In genomic region chr2:220856486-220856885, GRCh38 we compare ENCODE assay signal across 26 cellular contexts.
DNase-seq lines count a peak whose midpoint lies in the region; ATAC-seq, FAIRE-seq and TF ChIP-seq lines count a peak whose summit lies in the region.
"Had no signal": no experiment of that assay in that cellular context is flagged by ENCODE, and none has a peak within 500 bp of the region (broad histone marks: within the 10 kb centered on the region; RNA-seq: fewer than 3 reads in every experiment).

No MANE protein-coding gene starts in this region.

- no peaks in the 10 kb centered on the region for H4K20me1 ChIP-seq in astrocyte (ENCODE audit: insufficient read depth, low read length)
- no peaks in the 10 kb centered on the region for H4K20me1 ChIP-seq in keratinocyte (ENCODE audit: control insufficient read depth, extremely low read depth, insufficient read depth, low read length)
- H4K20me1 ChIP-seq: BLaER1 treated with 17β-estradiol and CSF1 and Interleukin-3, amounts not matched to agents 10 nM and 100 nM had no signal

- DNase-seq in cardiac muscle cell (ENCODE audit: low read depth in 1 of 2, low spot score in 1 of 2) (peak in 1 of 2 donors; percentile 7), Right ventricle myocardium inferior (ENCODE audit: missing footprints) (no peak), astrocyte (ENCODE audit: low read depth) (no peak), epithelial cell of esophagus (ENCODE audit: low read depth) (peak; percentile 55), keratinocyte (ENCODE audit: low read depth, low spot score) (no peak), adrenal gland (no peak)
- DNase-seq: 8988T; ACHN; AML-193; BE2C; CD4-positive, alpha-beta T cell; CD8-positive, alpha-beta memory T cell; DMS 273 treated with DMSO at 0.1 percent for 48 hours; DMS79; GF-D8; GOT3; H7; HCEC 1CT had no signal

- no peak for TF ChIP-seq POLR2A in adrenal gland (IDR thresholded peaks at IDR 0.05)

- H3K27me3 ChIP-seq in cardiac muscle cell (no peaks in the 10 kb centered on the region), astrocyte (ENCODE audit: insufficient read depth, low read length) (no peaks in the 10 kb centered on the region), keratinocyte (ENCODE audit: control insufficient read depth, extremely low read depth, insufficient read depth, low read length) (no peaks in the 10 kb centered on the region), adrenal gland (no peaks in the 10 kb centered on the region)
- H3K27me3 ChIP-seq: BE2C; BLaER1 treated with 17β-estradiol and CSF1 and Interleukin-3, amounts not matched to agents 10 nM and 100 nM had no signal

- WGBS in adrenal gland, 4 donors = 85 to 91% (median 89%) methylated on average over 2 of the region's 2 CpGs

- FAIRE-seq in astrocyte (lab: Jason Lieb, UNC) (no peak), keratinocyte (lab: Jason Lieb, UNC) (no peak)
- FAIRE-seq: A549, D721Med, GM12891, GM18507 had no signal

- no peaks in the 10 kb centered on the region for H3K9me1 ChIP-seq in keratinocyte (ENCODE audit: control insufficient read depth, extremely low read depth, insufficient read depth, low read length)

- H3K27ac ChIP-seq in cardiac muscle cell (peak overlapping the region; percentile 94), astrocyte (ENCODE audit: low read depth, low read length) (no peak overlapping the region), keratinocyte (ENCODE audit: control insufficient read depth, insufficient read depth, low read length) (no peak overlapping the region), adrenal gland (no peak overlapping the region)
- H3K27ac ChIP-seq: A549; BLaER1 treated with 17β-estradiol and CSF1 and Interleukin-3, amounts not matched to agents 10 nM and 100 nM had no signal

- H3K9me3 Mint-ChIP-seq in astrocyte (ENCODE audit: unreplicated experiment) = no peaks in the 10 kb centered on the region
- H3K9me3 Mint-ChIP-seq: CD4-positive, alpha-beta T cell; CD8-positive, alpha-beta memory T cell had no signal

- H3K36me3 Mint-ChIP-seq in astrocyte (ENCODE audit: low read depth, unreplicated experiment) = no peaks in the 10 kb centered on the region
- H3K36me3 Mint-ChIP-seq: CD14-positive monocyte; CD8-positive, alpha-beta memory T cell had no signal

- ATAC-seq in Right ventricle myocardium inferior (no peak), HG02981 (IDR thresholded peaks at IDR 0.05; ENCODE audit: unreplicated experiment) (no peak), GM21576 (IDR thresholded peaks at IDR 0.05; ENCODE audit: unreplicated experiment) (no peak)
- ATAC-seq: A549 had no signal

- dilution Hi-C loops in keratinocyte (cut with MboI; ENCODE audit: extremely low pct_ligation_motif_present, low sequenced_read_pairs) = no loop called here

- H3K36me3 ChIP-seq in cardiac muscle cell = no peaks in the 10 kb centered on the region
- no peaks in the 10 kb centered on the region for H3K36me3 ChIP-seq in astrocyte (ENCODE audit: insufficient read depth, low read length)
- H3K36me3 ChIP-seq in keratinocyte (ENCODE audit: control insufficient read depth in 2 of 2, extremely low read depth in 1 of 2, insufficient read depth in 2 of 2, low read length in 2 of 2) = no peaks in the 10 kb centered on the region
- H3K36me3 ChIP-seq in adrenal gland (replicated peaks in 1 of 2) = no peaks in the 10 kb centered on the region
- H3K36me3 ChIP-seq: BE2C; BLaER1 treated with 17β-estradiol and CSF1 and Interleukin-3, amounts not matched to agents 10 nM and 100 nM had no signal

- no peak for TF ChIP-seq CTCF in cardiac muscle cell (IDR thresholded peaks at IDR 0.05; ENCODE audit: low read depth, low read length)
- TF ChIP-seq CTCF in astrocyte (IDR thresholded peaks at IDR 0.05; ENCODE audit: insufficient read depth, low read depth, low read length) = no peak
- no peak for TF ChIP-seq CTCF in epithelial cell of esophagus (IDR thresholded peaks at IDR 0.05; ENCODE audit: insufficient read depth, low read depth, low read length, missing control alignments)
- TF ChIP-seq CTCF in keratinocyte (optimal IDR thresholded peaks at IDR 0.05 in 1 of 3, IDR thresholded peaks at IDR 0.05 in 1 of 3, conservative IDR thresholded peaks at IDR 0.05 in 1 of 3; ENCODE audit: extremely low read depth in 1 of 3, insufficient read depth in 2 of 3, low read length in 3 of 3) = no peak
- TF ChIP-seq CTCF in adrenal gland (IDR thresholded peaks at IDR 0.05) = no peak

- H3K4me1 ChIP-seq in cardiac muscle cell (ENCODE audit: low read depth) (peaks cover 44% of the 10 kb centered on the region), astrocyte (ENCODE audit: insufficient read depth, low read length) (no peaks in the 10 kb centered on the region), keratinocyte (ENCODE audit: control insufficient read depth, extremely low read depth, insufficient read depth, low read length) (peaks cover 14% of the 10 kb centered on the region), adrenal gland (replicated peaks in 1 of 2) (no peaks in the 10 kb centered on the region)
- H3K4me1 ChIP-seq: A549, BE2C had no signal

- H2AFZ ChIP-seq in astrocyte (ENCODE audit: low read depth, low read length) = no peak overlapping the region
- peak overlapping the region; percentile 70 for H2AFZ ChIP-seq in keratinocyte (ENCODE audit: control insufficient read depth, low read length)

- H3K4me2 ChIP-seq in astrocyte (ENCODE audit: low read length) = no peak overlapping the region
- H3K4me2 ChIP-seq in keratinocyte (ENCODE audit: control insufficient read depth, extremely low read depth, insufficient read depth, low read depth, low read length) = peak overlapping the region; percentile 22
- H3K4me2 ChIP-seq: A549; BLaER1 treated with 17β-estradiol and CSF1 and Interleukin-3, amounts not matched to agents 10 nM and 100 nM had no signal

- peak overlapping the region; percentile 15 for H3K27ac Mint-ChIP-seq in astrocyte (ENCODE audit: unreplicated experiment)
- H3K27ac Mint-ChIP-seq: CD14-positive monocyte; CD4-positive, alpha-beta T cell had no signal

- H3K4me3 ChIP-seq in cardiac muscle cell (no peak overlapping the region), astrocyte (ENCODE audit: insufficient read depth, low read depth, low read length) (no peak overlapping the region), epithelial cell of esophagus (ENCODE audit: low read length) (no peak overlapping the region), keratinocyte (ENCODE audit: control insufficient read depth in 2 of 3, extremely low read depth in 1 of 3, insufficient read depth in 2 of 3, low read depth in 1 of 3, low read length in 3 of 3) (no peak overlapping the region), adrenal gland (no peak overlapping the region)
- H3K4me3 ChIP-seq: A549; BLaER1 treated with 17β-estradiol and CSF1 and Interleukin-3, amounts not matched to agents 10 nM and 100 nM had no signal

- intact Hi-C loops in Right ventricle myocardium inferior (cut with DNase I) (no loop called here), adrenal gland (cut with DNase I) (no loop called here)

- H3K4me1 Mint-ChIP-seq in astrocyte (ENCODE audit: low read depth, unreplicated experiment) = peaks cover 21% of the 10 kb centered on the region
- H3K4me1 Mint-ChIP-seq: CD14-positive monocyte; CD8-positive, alpha-beta memory T cell had no signal

- H3K27me3 Mint-ChIP-seq in astrocyte (ENCODE audit: low read depth, unreplicated experiment) = no peaks in the 10 kb centered on the region
- H3K27me3 Mint-ChIP-seq: CD4-positive, alpha-beta T cell had no signal

- H3K9ac ChIP-seq in astrocyte (ENCODE audit: low read length) = no peak overlapping the region
- H3K9ac ChIP-seq in keratinocyte (ENCODE audit: control insufficient read depth, extremely low read depth, insufficient read depth, low read length) = no peak overlapping the region
- H3K9ac ChIP-seq: BLaER1 treated with 17β-estradiol and CSF1 and Interleukin-3, amounts not matched to agents 10 nM and 100 nM had no signal

- H3K9me3 ChIP-seq in cardiac muscle cell (ENCODE audit: low read depth) (no peaks in the 10 kb centered on the region), astrocyte (ENCODE audit: insufficient read depth, low read depth, low read length) (no peaks in the 10 kb centered on the region), keratinocyte (ENCODE audit: control insufficient read depth, low read depth, low read length) (no peaks in the 10 kb centered on the region), adrenal gland (replicated peaks in 1 of 3) (no peaks in the 10 kb centered on the region)
- H3K9me3 ChIP-seq: A549; BE2C; BLaER1 treated with 17β-estradiol and CSF1 and Interleukin-3, amounts not matched to agents 10 nM and 100 nM had no signal

- H3K79me2 ChIP-seq in astrocyte (ENCODE audit: insufficient read depth, low read length) = no peaks in the 10 kb centered on the region
- no peaks in the 10 kb centered on the region for H3K79me2 ChIP-seq in keratinocyte (ENCODE audit: control insufficient read depth, insufficient read depth, low read length)

- H3K4me3 Mint-ChIP-seq in astrocyte (ENCODE audit: unreplicated experiment) = no peak overlapping the region
- H3K4me3 Mint-ChIP-seq: CD14-positive monocyte; CD4-positive, alpha-beta T cell; CD8-positive, alpha-beta memory T cell had no signal
